17 cellular contexts compared by ENCODE assay signal in the genomic region with DNA sequence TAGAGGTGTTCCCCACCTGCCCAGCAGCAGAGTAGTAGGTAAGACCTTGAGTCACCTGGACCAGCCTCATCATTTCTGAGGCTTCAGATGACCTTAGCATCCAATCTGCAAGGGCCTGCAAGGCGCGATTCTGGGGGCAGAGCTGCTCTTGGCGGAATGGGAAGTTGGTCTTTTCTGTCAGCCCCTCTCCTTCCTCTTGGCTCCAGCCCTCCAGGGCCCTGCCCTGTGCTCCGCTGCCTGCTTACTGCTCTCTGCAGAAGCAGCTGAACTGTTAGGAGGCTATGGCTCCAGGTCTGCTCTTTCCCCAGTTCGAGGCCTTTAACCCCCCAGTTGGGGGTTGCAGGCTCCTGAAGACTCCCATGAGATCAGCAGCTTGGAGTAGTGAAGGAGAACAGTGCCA.
DNase-seq lines count a peak whose midpoint lies in the region; ATAC-seq and TF ChIP-seq lines count a peak whose summit lies in the region.
"Had no signal": no experiment of that assay in that cellular context is flagged by ENCODE, and none has a peak within 500 bp of the region (broad histone marks: within the 10 kb centered on the region; RNA-seq: fewer than 3 reads in every experiment).

No MANE protein-coding gene starts in this region.

- peaks cover 0 to 21% of the 10 kb centered on the region in 2 donors for H3K36me3 ChIP-seq in vagina
- H3K36me3 ChIP-seq: HAP-1 had no signal

- intact Hi-C loops in vagina (cut with DNase I) = no loop called here

- H3K9me3 ChIP-seq in vagina = no peaks in the 10 kb centered on the region
- H3K9me3 ChIP-seq: BLaER1 treated with 17β-estradiol and CSF1 and Interleukin-3, amounts not matched to agents 10 nM and 100 nM; HAP-1; Peyer's patch had no signal

- TF ChIP-seq CTCF in nephron progenitor cell (IDR thresholded peaks at IDR 0.05) (no peak), vagina (IDR thresholded peaks at IDR 0.05) (no peak), GM13976 (IDR thresholded peaks at IDR 0.05; ENCODE audit: borderline replicate concordance, control extremely low read depth, extremely low read depth, insufficient read depth, missing control alignments) (no peak)

- DNase-seq in Kasumi-1 (lab: John Stamatoyannopoulos, UW) (peak; percentile 34 to 35), nephron progenitor cell (no peak), substantia nigra (lab: John Stamatoyannopoulos, UW) (no peak), vagina (ENCODE audit: extremely low spot score in 2 of 2) (no peak), GM13976 (ENCODE audit: low spot score) (no peak)
- DNase-seq: GM23248; NCI-H1105; NCI-H2081; NCI-H748 treated with DMSO at 0.1 percent for 48 hours; NK-92 treated with Interleukin-12 subunit alpha and Interleukin-12 subunit beta, amount 100 ng/mL, for 24 hours; Peyer's patch had no signal

- in situ Hi-C loops in GM13976 (cut with MboI; ENCODE audit: low sequenced_read_pairs, unreplicated experiment) = no loop called here

- peaks cover 4% of the 10 kb centered on the region for H3K36me3 Mint-ChIP-seq in nephron progenitor cell (ENCODE audit: low read depth)

- H3K4me3 ChIP-seq in vagina = no peak overlapping the region
- H3K4me3 ChIP-seq: BLaER1 treated with 17β-estradiol and CSF1 and Interleukin-3, amounts not matched to agents 10 nM and 100 nM; GM23248; HAP-1; K562; Peyer's patch had no signal

- H3K4me3 Mint-ChIP-seq in nephron progenitor cell = no peak overlapping the region

- peak overlapping the region; percentile 77 for H3K27ac Mint-ChIP-seq in nephron progenitor cell

- peaks cover 2% of the 10 kb centered on the region for H3K27me3 Mint-ChIP-seq in nephron progenitor cell (ENCODE audit: low read depth, poor library complexity)

- no peak for ATAC-seq in HG03039 (IDR thresholded peaks at IDR 0.05; ENCODE audit: unreplicated experiment)
- ATAC-seq: K562, Right ventricle myocardium inferior had no signal

- no peaks in the 10 kb centered on the region for H3K9me3 Mint-ChIP-seq in nephron progenitor cell

- H3K27ac ChIP-seq in angular gyrus (ENCODE audit: low read depth, low read length) (peak overlapping the region; percentile 69), substantia nigra (ENCODE audit: low read depth, low read length, poor library complexity, severe bottlenecking) (peak overlapping the region; percentile 35), vagina (no peak overlapping the region)
- H3K27ac ChIP-seq: GM23248, Peyer's patch had no signal

- peaks cover 89% of the 10 kb centered on the region for H3K4me1 Mint-ChIP-seq in nephron progenitor cell

- TF ChIP-seq POLR2A in vagina (IDR thresholded peaks at IDR 0.05) = no peak

- H3K27me3 ChIP-seq in vagina = no peaks in the 10 kb centered on the region
- H3K27me3 ChIP-seq: BLaER1 treated with 17β-estradiol and CSF1 and Interleukin-3, amounts not matched to agents 10 nM and 100 nM; Peyer's patch had no signal

- H3K4me1 ChIP-seq in vagina = peaks cover 27% of the 10 kb centered on the region

Comparison
In these comparisons a context has a peak if more than half of its experiments do, and no peak if none do; other contexts are left out.
1. DNase-seq: peak in Kasumi-1 (2 of 2); none in nephron progenitor cell (single experiment), substantia nigra (0 of 49), vagina (0 of 2) and GM13976 (single experiment).